Comparison of ENCODE assay signal across 12 cellular contexts in genomic region chr1:154568165-154568815, GRCh38. TPM values are rescaled to one million over a fixed set of nuclear protein-coding genes. Genes with fewer than 3 reads are reported as not detected.
A peak's percentile ranks its signal among the peaks of the same experiment; 100 is the strongest.
DNase-seq lines count a peak whose midpoint lies in the region; ATAC-seq and TF ChIP-seq lines count a peak whose summit lies in the region.
"Had no signal": no experiment of that assay in that cellular context is flagged by ENCODE, and none has a peak within 500 bp of the region (broad histone marks: within the 10 kb centered on the region; RNA-seq: fewer than 3 reads in every experiment).

No MANE protein-coding gene starts in this region.

- H3K27ac Mint-ChIP-seq in naive thymus-derived CD4-positive, alpha-beta T cell = peak overlapping the region in 1 of 9 donors; percentile 65
- H3K27ac Mint-ChIP-seq in CD4-positive, alpha-beta memory T cell = no peak overlapping the region

- no peak for TF ChIP-seq POLR2A in HCT116 (IDR thresholded peaks at IDR 0.05; ENCODE audit: borderline replicate concordance, extremely low read depth, insufficient read depth, insufficient read length)

- ATAC-seq in HCT116 (peak; percentile 18; the same call in 1 of the 2 replicates), HG03196 (IDR thresholded peaks at IDR 0.05; ENCODE audit: unreplicated experiment) (no peak), GM19023 (IDR thresholded peaks at IDR 0.05; ENCODE audit: unreplicated experiment) (no peak)
- peak; percentile 4 for ATAC-seq in naive thymus-derived CD4-positive, alpha-beta T cell

- H4K20me1 ChIP-seq in HCT116 (ENCODE audit: insufficient read depth) = no peaks in the 10 kb centered on the region
- H4K20me1 ChIP-seq in mammary epithelial cell (ENCODE audit: insufficient read depth, low read length) = peaks cover 2% of the 10 kb centered on the region

- H2AFZ ChIP-seq in HCT116 (ENCODE audit: low read depth, low read length, poor library complexity, severe bottlenecking) (no peak overlapping the region), mammary epithelial cell (ENCODE audit: low read depth, low read length) (peak overlapping the region; percentile 33)

- in situ Hi-C loops in mammary epithelial cell (cut with MboI; ENCODE audit: low sequenced_read_pairs in 2 of 2) = no loop called here

- H3K9me3 ChIP-seq in HCT116 (ENCODE audit: control insufficient read depth in 1 of 2, insufficient read depth in 1 of 2, low read depth in 1 of 2, low read length in 2 of 2) (no peaks in the 10 kb centered on the region), mammary epithelial cell (replicated peaks; ENCODE audit: insufficient read depth, low read length) (no peaks in the 10 kb centered on the region)
- no peaks in the 10 kb centered on the region for H3K9me3 ChIP-seq in naive thymus-derived CD4-positive, alpha-beta T cell (ENCODE audit: control insufficient read depth in 2 of 3, low read length in 3 of 3)
- no peaks in the 10 kb centered on the region for H3K9me3 ChIP-seq in CD4-positive, alpha-beta memory T cell (ENCODE audit: control insufficient read depth in 1 of 2, low read length in 2 of 2)
- H3K9me3 ChIP-seq: body of pancreas, gastrocnemius medialis, SJSA1, uterus had no signal

- dilution Hi-C loops in mammary epithelial cell (cut with HindIII; ENCODE audit: low sequenced_read_pairs) = loop anchor here (5.0 kb wide), 1 partner anchor 86 kb away; no protein-coding TSS in a partner anchor

- H3K27ac ChIP-seq in HCT116 (ENCODE audit: low read depth, low read length) = no peak overlapping the region
- H3K27ac ChIP-seq in mammary epithelial cell (ENCODE audit: insufficient read depth, low read depth, low read length) = no peak overlapping the region
- H3K27ac ChIP-seq in naive thymus-derived CD4-positive, alpha-beta T cell (ENCODE audit: low read depth, low read length) = no peak overlapping the region
- H3K27ac ChIP-seq in CD4-positive, alpha-beta memory T cell (ENCODE audit: low read depth, low read length) = no peak overlapping the region
- H3K27ac ChIP-seq: gastrocnemius medialis, SJSA1, uterus had no signal

- H3K9me3 Mint-ChIP-seq in naive thymus-derived CD4-positive, alpha-beta T cell = peaks cover 0 to 2% (median 0%) of the 10 kb centered on the region in 11 donors
- no peaks in the 10 kb centered on the region for H3K9me3 Mint-ChIP-seq in CD4-positive, alpha-beta memory T cell

- no peaks in the 10 kb centered on the region for H3K36me3 ChIP-seq in HCT116 (ENCODE audit: control insufficient read depth in 1 of 2, insufficient read depth in 2 of 2, low read length in 2 of 2)
- H3K36me3 ChIP-seq in mammary epithelial cell (ENCODE audit: insufficient read depth, low read length) = no peaks in the 10 kb centered on the region
- no peaks in the 10 kb centered on the region for H3K36me3 ChIP-seq in naive thymus-derived CD4-positive, alpha-beta T cell (ENCODE audit: control insufficient read depth in 2 of 3, insufficient read depth in 3 of 3, low read length in 3 of 3)
- H3K36me3 ChIP-seq in CD4-positive, alpha-beta memory T cell (ENCODE audit: insufficient read depth, low read length) = no peaks in the 10 kb centered on the region
- H3K36me3 ChIP-seq: gastrocnemius medialis, SJSA1, uterus had no signal

- peak overlapping the region in 3 of 10 donors; percentile 10 to 54 (median 25) for H3K4me3 Mint-ChIP-seq in naive thymus-derived CD4-positive, alpha-beta T cell
- H3K4me3 Mint-ChIP-seq in CD4-positive, alpha-beta memory T cell = no peak overlapping the region

- RAD21 ChIA-PET in HCT116 (lab: Charles Lee; ENCODE audit: low non-redundant PET in 1 of 2, low total read pairs in 2 of 2, uncharacterized antibody in 2 of 2, unreplicated experiment in 2 of 2) = interaction anchor here in 1 of 2 experiments (0.9 kb wide), 1 partner anchor 37 kb away, joined by 3 read pairs; no protein-coding TSS in a partner anchor

- H3K9me2 ChIP-seq in HCT116 (ENCODE audit: insufficient read depth) = no peaks in the 10 kb centered on the region

- peaks cover 15 to 47% (median 24%) of the 10 kb centered on the region in 5 donors for H3K27me3 Mint-ChIP-seq in naive thymus-derived CD4-positive, alpha-beta T cell
- peaks cover 21 to 26% of the 10 kb centered on the region in 2 donors for H3K27me3 Mint-ChIP-seq in CD4-positive, alpha-beta memory T cell

- POLR2A ChIA-PET in HCT116 (lab: Charles Lee) = no interaction called here
- POLR2A ChIA-PET in naive thymus-derived CD4-positive, alpha-beta T cell (lab: Charles Lee) = interaction anchor here (1.2 kb wide), 1 partner anchor 9 kb away, joined by 3 read pairs; no protein-coding TSS in a partner anchor
- POLR2A ChIA-PET in CD4-positive, alpha-beta memory T cell (lab: Charles Lee; ENCODE audit: partially characterized antibody) = interaction anchor here (1.5 kb wide), 1 partner anchor 39 kb away, joined by 5 read pairs; no protein-coding TSS in a partner anchor

- no TSS peak for BruUV-seq in HCT116 (replicated peaks; lab: Mats Ljungman, UMichigan)
- no TSS peak for BruUV-seq in mammary epithelial cell (replicated peaks; lab: Mats Ljungman, UMichigan)

- H3K36me3 Mint-ChIP-seq in naive thymus-derived CD4-positive, alpha-beta T cell = no peaks in the 10 kb centered on the region
- H3K36me3 Mint-ChIP-seq in CD4-positive, alpha-beta memory T cell = no peaks in the 10 kb centered on the region

- CTCF ChIA-PET in HCT116 (lab: Charles Lee) (interaction anchor here (1.0 to 1.1 kb wide), 2 partner anchors 9 to 310 kb away, joined by 4 to 7 read pairs; no protein-coding TSS in a partner anchor), mammary epithelial cell (lab: Charles Lee; ENCODE audit: low non-redundant PET) (no interaction called here)
- CTCF ChIA-PET in naive thymus-derived CD4-positive, alpha-beta T cell (lab: Charles Lee) = interaction anchor here (0.5 kb wide), 1 partner anchor 101 kb away, joined by 3 read pairs; no protein-coding TSS in a partner anchor
- CTCF ChIA-PET in CD4-positive, alpha-beta memory T cell (lab: Charles Lee; ENCODE audit: partially characterized antibody) = interaction anchor here (0.9 to 1.2 kb wide), 2 partner anchors 9 to 192 kb away, joined by 3 read pairs; no protein-coding TSS in a partner anchor

- intact Hi-C loops in HCT116 (cut with micrococcal nuclease) = loop anchor here (10.0 kb wide), 1 partner anchor 97 kb away; no protein-coding TSS in a partner anchor
- intact Hi-C loops in mammary epithelial cell (cut with micrococcal nuclease) = no loop called here
- intact Hi-C loops in naive thymus-derived CD4-positive, alpha-beta T cell (cut with micrococcal nuclease) = no loop called here
- intact Hi-C loops in CD4-positive, alpha-beta memory T cell (cut with micrococcal nuclease) = no loop called here

- TF ChIP-seq CTCF in AG09309 (IDR thresholded peaks at IDR 0.05; ENCODE audit: control insufficient read depth, insufficient read depth, low read depth, low read length, missing control alignments) (no peak), HCT116 (IDR thresholded peaks at IDR 0.05 in 2 of 3, conservative IDR thresholded peaks at IDR 0.05 in 1 of 3; ENCODE audit: borderline replicate concordance in 1 of 3, insufficient read depth in 1 of 3, low read depth in 2 of 3, low read length in 2 of 3) (no peak), mammary epithelial cell (conservative IDR thresholded peaks at IDR 0.05 in 1 of 2, IDR thresholded peaks at IDR 0.05 in 1 of 2; ENCODE audit: extremely low read depth in 1 of 2, insufficient read depth in 1 of 2, low read depth in 1 of 2, low read length in 2 of 2) (no peak)

- no peak overlapping the region for H3K9ac ChIP-seq in HCT116 (ENCODE audit: low read length)
- H3K9ac ChIP-seq in mammary epithelial cell (ENCODE audit: insufficient read depth, low read length) = no peak overlapping the region

- WGBS in mammary epithelial cell (ENCODE audit: low coverage, missing lambda C conversion rate) = 19% methylated on average over 17 of the region's 17 CpGs

- peak overlapping the region; percentile 15 for H3K4me3 ChIP-seq in AG09309 (ENCODE audit: control insufficient read depth, low read depth, low read length)
- H3K4me3 ChIP-seq in HCT116 (replicated peaks in 1 of 2; ENCODE audit: low read depth in 1 of 2, low read length in 2 of 2) = 0 out of 4 replicates have a peak overlapping the region, but pooled peaks of 1 of the 2 experiments have one; percentile 18
- peak overlapping the region in 2 of 3 experiments; percentile 16 to 37 for H3K4me3 ChIP-seq in mammary epithelial cell (replicated peaks in 1 of 3; ENCODE audit: insufficient read depth in 1 of 3, low read depth in 2 of 3, low read length in 3 of 3)
- H3K4me3 ChIP-seq in naive thymus-derived CD4-positive, alpha-beta T cell (ENCODE audit: low read length) = no peak overlapping the region
- no peak overlapping the region for H3K4me3 ChIP-seq in CD4-positive, alpha-beta memory T cell (ENCODE audit: low read length in 2 of 2)
- H3K4me3 ChIP-seq: body of pancreas, SJSA1, uterus had no signal

- no peak for TF ChIP-seq RAD21 in HCT116 (IDR thresholded peaks at IDR 0.05; ENCODE audit: low read depth)

- DNase-seq in AG09309 (ENCODE audit: low read depth) (no peak), HCT116 (ENCODE audit: low read depth, low spot score) (no peak), mammary epithelial cell (no peak), activated gamma-delta T cell (lab: John Stamatoyannopoulos, UW) (no peak)
- DNase-seq in naive thymus-derived CD4-positive, alpha-beta T cell = no peak
- no peak for DNase-seq in CD4-positive, alpha-beta memory T cell

- H3K4me2 ChIP-seq in HCT116 (ENCODE audit: low read length) = peak overlapping the region; percentile 56
- H3K4me2 ChIP-seq in mammary epithelial cell (ENCODE audit: insufficient read depth, low read depth, low read length) = peak overlapping the region; percentile 79

- H3K4me1 ChIP-seq in HCT116 (ENCODE audit: control insufficient read depth in 1 of 2, insufficient read depth in 2 of 2, low read length in 2 of 2) = peaks cover 0 to 4% of the 10 kb centered on the region in 2 experiments; a peak in 2 of 4 replicates
- H3K4me1 ChIP-seq in mammary epithelial cell (ENCODE audit: insufficient read depth, low read length) = peaks cover 3% of the 10 kb centered on the region
- peaks cover 3 to 9% of the 10 kb centered on the region in 2 donors for H3K4me1 ChIP-seq in naive thymus-derived CD4-positive, alpha-beta T cell (ENCODE audit: control insufficient read depth in 2 of 2, insufficient read depth in 2 of 2, low read length in 2 of 2)
- peaks cover 6% of the 10 kb centered on the region for H3K4me1 ChIP-seq in CD4-positive, alpha-beta memory T cell (ENCODE audit: insufficient read depth, low read length)

- peaks cover 0 to 9% (median 5%) of the 10 kb centered on the region in 7 donors for H3K4me1 Mint-ChIP-seq in naive thymus-derived CD4-positive, alpha-beta T cell
- H3K4me1 Mint-ChIP-seq in CD4-positive, alpha-beta memory T cell = peaks cover 2 to 10% (median 5%) of the 10 kb centered on the region in 4 donors

- H3K27me3 ChIP-seq in HCT116 (ENCODE audit: insufficient read depth, low read length) (peaks cover 42% of the 10 kb centered on the region), mammary epithelial cell (ENCODE audit: insufficient read depth, low read length) (no peaks in the 10 kb centered on the region)
- H3K27me3 ChIP-seq in naive thymus-derived CD4-positive, alpha-beta T cell (ENCODE audit: control insufficient read depth in 2 of 2, insufficient read depth in 2 of 2, low read length in 2 of 2) = peaks cover 0 to 14% of the 10 kb centered on the region in 2 donors
- peaks cover 16% of the 10 kb centered on the region for H3K27me3 ChIP-seq in CD4-positive, alpha-beta memory T cell (ENCODE audit: insufficient read depth, low read length)
- H3K27me3 ChIP-seq: gastrocnemius medialis, uterus had no signal

- no peaks in the 10 kb centered on the region for H3K79me2 ChIP-seq in HCT116 (ENCODE audit: insufficient read depth, low read length)
- no peaks in the 10 kb centered on the region for H3K79me2 ChIP-seq in mammary epithelial cell (ENCODE audit: insufficient read depth, low read length)

RNA-seq across cellular contexts. Expression of gene CHRNB2, which starts 0.7 kb away (rescaled TPM):
- total RNA-seq in HCT116 (2021; ENCODE audit: unreplicated experiment) (not detected), mammary epithelial cell (under 1 TPM; 0.17 to 0.19 TPM)
- 0.01 and 0.07 TPM in 2 replicates for polyA plus RNA-seq in HCT116 (2012)
- 0.17 TPM for polyA plus RNA-seq in mammary epithelial cell
- 1.7 TPM for polyA minus RNA-seq in mammary epithelial cell
- total RNA-seq in naive thymus-derived CD4-positive, alpha-beta T cell = not detected
- not detected for polyA plus RNA-seq in naive thymus-derived CD4-positive, alpha-beta T cell
- total RNA-seq in CD4-positive, alpha-beta memory T cell = not detected
- polyA plus RNA-seq in CD4-positive, alpha-beta memory T cell = not detected
- total RNA-seq: gastrocnemius medialis, SJSA1 had no signal

RNA-seq across cellular contexts. Expression of gene UBE2Q1, which starts 9.8 kb away (rescaled TPM):
- total RNA-seq in HCT116 (2021; ENCODE audit: unreplicated experiment) (70.9 TPM), mammary epithelial cell (10 to 100 TPM; 31.2 to 80.1 TPM)
- polyA plus RNA-seq in HCT116 (2012) = 39.1 and 62.2 TPM in 2 replicates
- 13.1 TPM for polyA plus RNA-seq in mammary epithelial cell
- polyA minus RNA-seq in mammary epithelial cell = 6.3 TPM
- 100 to 1,000 TPM in 3 of 5 experiments, 10 to 100 TPM in 2; 63.2 to 117 (median 106) TPM for total RNA-seq in naive thymus-derived CD4-positive, alpha-beta T cell
- 10 to 100 TPM in 1 of 2 donors, 1 to 10 TPM in 1; 9.1 to 11.4 TPM for polyA plus RNA-seq in naive thymus-derived CD4-positive, alpha-beta T cell
- total RNA-seq in CD4-positive, alpha-beta memory T cell = 100 to 1,000 TPM; 112 to 132 TPM
- 10 to 100 TPM in 1 of 2 donors, 1 to 10 TPM in 1; 6.4 to 18.6 TPM for polyA plus RNA-seq in CD4-positive, alpha-beta memory T cell

RNA-seq across cellular contexts. Expression of gene ADAR, which starts 39.7 kb away (rescaled TPM):
- total RNA-seq in HCT116 (2021; ENCODE audit: unreplicated experiment) (169 TPM), mammary epithelial cell (100 to 1,000 TPM in 1 of 2 donors, 10 to 100 TPM in 1; 89.7 to 125 TPM)
- polyA plus RNA-seq in HCT116 (2012) = 74.5 and 89.8 TPM in 2 replicates
- 83.3 TPM for polyA plus RNA-seq in mammary epithelial cell
- 167 TPM for polyA minus RNA-seq in mammary epithelial cell
- total RNA-seq in naive thymus-derived CD4-positive, alpha-beta T cell = 100 to 1,000 TPM; 206 to 408 (median 237) TPM
- 100 to 1,000 TPM; 101 to 167 TPM for polyA plus RNA-seq in naive thymus-derived CD4-positive, alpha-beta T cell
- 100 to 1,000 TPM; 240 to 247 TPM for total RNA-seq in CD4-positive, alpha-beta memory T cell
- 100 to 1,000 TPM in 1 of 2 donors, 10 to 100 TPM in 1; 64.4 to 162 TPM for polyA plus RNA-seq in CD4-positive, alpha-beta memory T cell

Comparison
In these comparisons a context has a peak if more than half of its experiments do, and no peak if none do; other contexts are left out.
1. H3K4me3 ChIP-seq: peak in AG09309 (single experiment) and mammary epithelial cell (2 of 3); none in naive thymus-derived CD4-positive, alpha-beta T cell (single experiment) and CD4-positive, alpha-beta memory T cell (0 of 2).
2. ATAC-seq: peak in HCT116 (single experiment) and naive thymus-derived CD4-positive, alpha-beta T cell (single experiment); none in HG03196 (single experiment) and GM19023 (single experiment).